Comparison of ENCODE assay signal across 31 cellular contexts in the genomic region with DNA sequence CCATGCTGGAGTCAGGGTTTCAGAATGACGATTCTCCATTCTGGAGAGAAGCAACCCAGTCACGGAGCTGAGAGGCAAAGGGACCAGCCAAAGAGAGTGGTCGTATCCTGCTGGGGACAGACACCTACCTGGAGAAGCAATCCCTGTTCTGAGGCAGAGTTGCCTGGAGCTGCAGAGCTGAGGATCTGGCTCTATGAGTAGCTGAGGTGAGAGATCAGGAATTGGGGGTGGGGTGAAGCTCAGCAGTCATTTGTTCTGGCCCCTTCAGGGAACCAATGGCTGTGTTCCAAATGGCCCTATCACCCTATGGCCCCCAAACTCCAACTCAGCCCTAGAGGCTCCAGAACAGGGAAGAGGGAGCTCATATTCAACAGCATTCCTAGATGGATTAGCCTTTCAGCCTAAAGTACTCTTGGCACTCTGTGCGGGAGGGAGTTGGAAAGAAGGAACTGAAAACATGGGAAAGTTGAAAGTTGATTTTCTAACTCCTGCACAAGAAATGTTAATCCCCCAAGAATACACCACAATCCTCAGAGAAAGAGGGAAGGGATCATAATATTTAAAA. TPM values are rescaled to one million over a fixed set of nuclear protein-coding genes. Genes with fewer than 3 reads are reported as not detected.
A peak's percentile ranks its signal among the peaks of the same experiment; 100 is the strongest.
DNase-seq lines count a peak whose midpoint lies in the region; ATAC-seq and TF ChIP-seq lines count a peak whose summit lies in the region.
"Had no signal": no experiment of that assay in that cellular context is flagged by ENCODE, and none has a peak within 500 bp of the region (broad histone marks: within the 10 kb centered on the region; RNA-seq: fewer than 3 reads in every experiment).

No MANE protein-coding gene starts in this region.

- no peak for TF ChIP-seq EP300 in suprapubic skin (IDR thresholded peaks at IDR 0.05)

- peaks cover 65% of the 10 kb centered on the region for H3K36me3 ChIP-seq in NT2/D1 (ENCODE audit: insufficient read depth, insufficient read length, low read length)
- peaks cover 67% of the 10 kb centered on the region for H3K36me3 ChIP-seq in iPS-20b (ENCODE audit: insufficient read depth, low read depth, low read length)
- H3K36me3 ChIP-seq in suprapubic skin = peaks cover 52% of the 10 kb centered on the region
- H3K36me3 ChIP-seq in gastrocnemius medialis = peaks cover 0 to 58% of the 10 kb centered on the region in 2 donors
- H3K36me3 ChIP-seq: ovary had no signal

- ATAC-seq in gastrocnemius medialis (no peak), HG02970 (IDR thresholded peaks at IDR 0.05; ENCODE audit: low FRiP score, unreplicated experiment) (no peak)
- ATAC-seq: naive thymus-derived CD4-positive, alpha-beta T cell; upper lobe of right lung had no signal

- intact Hi-C loops in gastrocnemius medialis (cut with DNase I; ENCODE audit: low total_unique reads) = no loop called here

- H3K27me3 ChIP-seq in NT2/D1 (ENCODE audit: insufficient read depth, insufficient read length) (no peaks in the 10 kb centered on the region), iPS-20b (ENCODE audit: insufficient read depth, low read length) (no peaks in the 10 kb centered on the region), suprapubic skin (no peaks in the 10 kb centered on the region), gastrocnemius medialis (no peaks in the 10 kb centered on the region)
- H3K27me3 ChIP-seq: ovary, upper lobe of right lung had no signal

- TF ChIP-seq POLR2A in suprapubic skin (IDR thresholded peaks at IDR 0.05) (no peak), gastrocnemius medialis (IDR thresholded peaks at IDR 0.05) (no peak)

- H3K9me3 ChIP-seq in NT2/D1 (ENCODE audit: insufficient read depth, low read length) (no peaks in the 10 kb centered on the region), iPS-20b (ENCODE audit: insufficient read depth, low read depth, low read length) (no peaks in the 10 kb centered on the region), suprapubic skin (no peaks in the 10 kb centered on the region), gastrocnemius medialis (no peaks in the 10 kb centered on the region)
- H3K9me3 ChIP-seq: ovary, upper lobe of right lung had no signal

- in situ Hi-C loops in gastrocnemius medialis (cut with MboI; ENCODE audit: low sequenced_read_pairs in 4 of 4) = loop anchor here in 1 of 4 donors (25.0 kb wide), 1 partner anchor 246 kb away; a partner anchor contains a TSS

- H3K9ac ChIP-seq in NT2/D1 (ENCODE audit: insufficient read length, low read depth) = no peak overlapping the region
- H3K9ac ChIP-seq in iPS-20b (ENCODE audit: low read depth, low read length) = 0 out of 2 replicates have a peak overlapping the region, but pooled peaks have one; percentile 3

- H3K4me1 ChIP-seq in NT2/D1 (ENCODE audit: insufficient read depth, insufficient read length) (no peaks in the 10 kb centered on the region), iPS-20b (ENCODE audit: insufficient read depth, low read length) (0 out of 2 replicates have a peak, but pooled peaks cover 5% of the 10 kb centered on the region), suprapubic skin (peaks cover 25% of the 10 kb centered on the region), gastrocnemius medialis (peaks cover 12 to 13% of the 10 kb centered on the region in 2 donors)

- DNase-seq in ELF-1 (ENCODE audit: low read depth, low spot score) (peak; percentile 34), NT2/D1 (ENCODE audit: low read depth, low spot score) (peak; percentile 44), suprapubic skin (ENCODE audit: low spot score in 2 of 2) (peak; percentile 11 to 55), gastrocnemius medialis (no peak), globus pallidus (ENCODE audit: low spot score) (no peak)
- DNase-seq: activated CD4-positive, alpha-beta T cell treated with anti-CD3 and anti-CD28 coated beads for 48 hours; activated naive CD4-positive, alpha-beta T cell treated with Interleukin-2 at 50 U/mL for 16 hours; activated T-cell treated with anti-CD3 and anti-CD28 coated beads, Interleukin-2, amount 50 U/mL, for 1 hour; amniotic stem cell; CD4-positive, alpha-beta memory T cell; DMS 273 treated with DMSO at 0.1 percent for 48 hours; KG1; kidney; midbrain; naive thymus-derived CD4-positive, alpha-beta T cell; NCI-H1417 treated with DMSO at 0.1 percent for 48 hours; NCI-H446; NCI-H82; OCI-M1; ovary; stimulated activated CD4-positive, alpha-beta T cell treated with anti-CD3 and anti-CD28 coated beads, Interleukin-1b, Interleukin-23, amount 100 ng/mL, for 48 hours; stimulated activated CD8-positive, alpha-beta memory T cell treated with anti-CD3 and anti-CD28 coated beads, Interleukin-4, amount 100 ng/mL, for 48 hours; upper lobe of right lung had no signal

- 94% methylated on average over 4 of the region's 4 CpGs for WGBS in suprapubic skin

- H3K4me3 ChIP-seq in NT2/D1 (ENCODE audit: insufficient read length, low read depth) (no peak overlapping the region), iPS-20b (ENCODE audit: low read length) (no peak overlapping the region), suprapubic skin (no peak overlapping the region), gastrocnemius medialis (no peak overlapping the region)
- H3K4me3 ChIP-seq: ovary, smooth muscle cell, upper lobe of right lung had no signal

- TF ChIP-seq CTCF in suprapubic skin (IDR thresholded peaks at IDR 0.05) (no peak), gastrocnemius medialis (IDR thresholded peaks at IDR 0.05 in 4 of 5, conservative IDR thresholded peaks at IDR 0.05 in 1 of 5) (no peak)

- H3K27ac ChIP-seq in iPS-20b (ENCODE audit: low read length) (no peak overlapping the region), suprapubic skin (no peak overlapping the region), gastrocnemius medialis (no peak overlapping the region)
- H3K27ac ChIP-seq: ovary, upper lobe of right lung had no signal

RNA-seq across cellular contexts. Expression of a gene that starts 3.3 kb away (rescaled TPM):
- 100 to 1,000 TPM; 109 to 177 (median 141) TPM for total RNA-seq in suprapubic skin
- total RNA-seq in gastrocnemius medialis = 100 to 1,000 TPM; 131 to 203 (median 171) TPM

RNA-seq across cellular contexts. Expression of a gene that starts 3.5 kb away (rescaled TPM):
- total RNA-seq in suprapubic skin (10 to 100 TPM; 30.4 to 33.4 (median 33.1) TPM), gastrocnemius medialis (10 to 100 TPM; 19.0 to 46.5 (median 32.5) TPM)

RNA-seq across cellular contexts. Expression of a gene that starts 8.6 kb away (rescaled TPM):
- total RNA-seq in suprapubic skin = 10 to 100 TPM; 33.7 to 64.8 (median 42.1) TPM
- total RNA-seq in gastrocnemius medialis = 10 to 100 TPM in 1 of 4 donors, 1 to 10 TPM in 3; 2.7 to 10.2 (median 7.1) TPM

RNA-seq across cellular contexts. Expression of a gene that starts 54.3 kb away (rescaled TPM):
- total RNA-seq in suprapubic skin = not detected
- total RNA-seq in gastrocnemius medialis = under 1 TPM in 1 of 4 donors, not detected in 3; 0.20 TPM
- total RNA-seq: CD4-positive, alpha-beta memory T cell; smooth muscle cell had no signal

RNA-seq across cellular contexts. Expression of a gene that starts 59.8 kb away (rescaled TPM):
- total RNA-seq in suprapubic skin = under 1 TPM in 1 of 4 donors, not detected in 3; 0.11 TPM
- total RNA-seq in gastrocnemius medialis = under 1 TPM in 1 of 4 donors, not detected in 3; 0.20 TPM
- total RNA-seq: activated CD8-positive, alpha-beta memory T cell treated with anti-CD3 and anti-CD28 coated beads for 36 hours; CD4-positive, alpha-beta memory T cell; HT1080; lower leg skin; naive thymus-derived CD4-positive, alpha-beta T cell; renal cortical epithelial cell; smooth muscle cell; T-helper 2 cell treated with Interferon-gamma antibody and Interleukin-4, amounts not matched to agents 100 ng/mL and 5 ng/mL, for 36 hours; upper lobe of right lung had no signal

Comparison
In these comparisons a context has a peak if more than half of its experiments do, and no peak if none do; other contexts are left out.
1. DNase-seq: peak in ELF-1 (single experiment), NT2/D1 (single experiment) and suprapubic skin (2 of 2); none in gastrocnemius medialis (0 of 2) and globus pallidus (single experiment).